In the genomic region with DNA sequence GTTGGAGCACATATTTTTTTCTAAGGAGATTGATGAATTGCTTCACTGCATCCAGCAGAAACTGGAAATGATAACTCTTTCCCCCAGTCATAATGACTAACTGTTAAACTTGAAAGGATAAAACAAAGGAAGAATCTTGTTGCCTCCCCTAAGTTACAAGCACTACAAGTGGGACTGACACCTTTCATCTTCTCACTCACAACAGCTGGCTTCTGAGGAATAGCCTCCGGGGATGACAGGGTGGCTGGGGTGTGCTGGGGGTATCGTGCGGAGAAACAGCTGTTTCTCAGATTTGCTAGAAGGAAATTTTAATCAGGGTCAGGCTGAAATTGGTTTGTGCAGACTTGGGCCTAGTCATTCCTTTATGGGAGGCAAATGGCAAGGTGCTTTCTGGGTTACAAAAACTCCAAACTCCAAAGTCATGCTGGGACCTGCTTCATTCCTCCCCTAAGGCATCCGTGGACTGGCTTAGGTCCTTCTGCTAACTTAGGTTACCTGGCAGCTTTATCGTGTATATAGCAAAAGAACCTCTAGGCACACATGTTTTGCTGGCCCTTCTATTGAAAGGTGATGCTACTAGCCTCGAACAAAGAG, we compare ENCODE assay signal across 18 cellular contexts.
DNase-seq lines count a peak whose midpoint lies in the region; ATAC-seq and TF ChIP-seq lines count a peak whose summit lies in the region.
"Had no signal": no experiment of that assay in that cellular context is flagged by ENCODE, and none has a peak within 500 bp of the region (broad histone marks: within the 10 kb centered on the region; RNA-seq: fewer than 3 reads in every experiment).

No MANE protein-coding gene starts in this region.

- H3K9me3 Mint-ChIP-seq in MCF 10A (ENCODE audit: unreplicated experiment) (no peaks in the 10 kb centered on the region), HFFc6 (no peaks in the 10 kb centered on the region)

- peaks cover 22% of the 10 kb centered on the region for H3K4me1 ChIP-seq in mammary epithelial cell (ENCODE audit: insufficient read depth, low read length)
- no peaks in the 10 kb centered on the region for H3K4me1 ChIP-seq in effector memory CD4-positive, alpha-beta T cell (ENCODE audit: control insufficient read depth, insufficient read depth, low read length, poor library complexity, severe bottlenecking)

- peak; percentile 46 for DNase-seq in mammary epithelial cell
- no peak for DNase-seq in MCF 10A (ENCODE audit: unreplicated experiment)
- peak; percentile 76 for DNase-seq in epithelial cell of esophagus (ENCODE audit: low read depth)
- DNase-seq in left kidney (ENCODE audit: low read depth, low spot score): peak; percentile 23
- DNase-seq in effector memory CD4-positive, alpha-beta T cell: no peak
- no peak for DNase-seq in activated T-cell treated with anti-CD3 and anti-CD28 coated beads for 4 hours
- no peak for DNase-seq in HFFc6
- DNase-seq: C1 segment of cervical spinal cord; Calu3; CD4-positive, alpha-beta T cell; DMS153; DMS79 treated with DMSO at 0.1 percent for 48 hours; EL; GDM1 had no signal

- H3K9me3 ChIP-seq in mammary epithelial cell (replicated peaks; ENCODE audit: insufficient read depth, low read length): no peaks in the 10 kb centered on the region
- no peaks in the 10 kb centered on the region for H3K9me3 ChIP-seq in effector memory CD4-positive, alpha-beta T cell (ENCODE audit: control insufficient read depth, low read length)

- no peaks in the 10 kb centered on the region for H3K36me3 ChIP-seq in mammary epithelial cell (ENCODE audit: insufficient read depth, low read length)
- no peaks in the 10 kb centered on the region for H3K36me3 ChIP-seq in effector memory CD4-positive, alpha-beta T cell (ENCODE audit: control insufficient read depth, insufficient read depth, low read length)

- no peak overlapping the region for H3K27ac ChIP-seq in mammary epithelial cell (ENCODE audit: insufficient read depth, low read depth, low read length)
- H3K27ac ChIP-seq in effector memory CD4-positive, alpha-beta T cell (ENCODE audit: insufficient read depth, low read length, poor library complexity, severe bottlenecking): no peak overlapping the region
- H3K27ac ChIP-seq: HL-60 had no signal

- H4K20me1 ChIP-seq in mammary epithelial cell (ENCODE audit: insufficient read depth, low read length): no peaks in the 10 kb centered on the region

- POLR2A ChIA-PET in MCF 10A (lab: Yijun Ruan, JAX): interaction anchor here (0.5 kb wide), 1 partner anchor 1154 kb away, joined by 3 read pairs; no protein-coding TSS in a partner anchor

- BruUV-seq in mammary epithelial cell (replicated peaks; lab: Mats Ljungman, UMichigan): no TSS peak
- BruUV-seq in MCF 10A (replicated peaks; lab: Mats Ljungman, UMichigan): no TSS peak

- dilution Hi-C loops in mammary epithelial cell (cut with HindIII; ENCODE audit: low sequenced_read_pairs): no loop called here

- no peak overlapping the region for H3K4me2 ChIP-seq in mammary epithelial cell (ENCODE audit: insufficient read depth, low read depth, low read length)

- H2AFZ ChIP-seq in mammary epithelial cell (ENCODE audit: low read depth, low read length): peak overlapping the region; percentile 15

- CTCF ChIA-PET in mammary epithelial cell (lab: Charles Lee; ENCODE audit: low non-redundant PET) (no interaction called here), MCF 10A (lab: Yijun Ruan, JAX) (interaction anchor here (0.6 to 1.5 kb wide), 3 partner anchors 11 to 194 kb away, joined by 3 to 5 read pairs (median 3); no protein-coding TSS in a partner anchor)

- no peak for ATAC-seq in GM19035 (IDR thresholded peaks at IDR 0.05; ENCODE audit: unreplicated experiment)
- ATAC-seq: HCT116 had no signal

- H3K4me1 Mint-ChIP-seq in MCF 10A (ENCODE audit: insufficient read depth, unreplicated experiment) (peaks cover 9% of the 10 kb centered on the region), HFFc6 (ENCODE audit: low read depth) (no peaks in the 10 kb centered on the region)
- H3K4me1 Mint-ChIP-seq: B cell had no signal

- H3K4me3 Mint-ChIP-seq in MCF 10A (ENCODE audit: unreplicated experiment): no peak overlapping the region
- H3K4me3 Mint-ChIP-seq in HFFc6: no peak overlapping the region
- H3K4me3 Mint-ChIP-seq: B cell; CD4-positive, alpha-beta T cell had no signal

- in situ Hi-C loops in mammary epithelial cell (cut with MboI; ENCODE audit: low sequenced_read_pairs in 2 of 2): loop anchor here in 1 of 2 donors (10.0 kb wide), 1 partner anchor 165 kb away; no protein-coding TSS in a partner anchor

- H3K4me3 ChIP-seq in mammary epithelial cell (replicated peaks in 1 of 3; ENCODE audit: insufficient read depth in 1 of 3, low read depth in 2 of 3, low read length in 3 of 3) (no peak overlapping the region), epithelial cell of esophagus (ENCODE audit: low read length) (no peak overlapping the region)
- no peak overlapping the region for H3K4me3 ChIP-seq in effector memory CD4-positive, alpha-beta T cell (ENCODE audit: insufficient read depth, low read depth, low read length, poor library complexity, severe bottlenecking)

- 8% methylated on average over 6 of the region's 6 CpGs for WGBS in mammary epithelial cell (ENCODE audit: low coverage, missing lambda C conversion rate)

- no peaks in the 10 kb centered on the region for H3K79me2 ChIP-seq in mammary epithelial cell (ENCODE audit: insufficient read depth, low read length)

- H3K27me3 Mint-ChIP-seq in MCF 10A (ENCODE audit: insufficient read depth, unreplicated experiment) (no peaks in the 10 kb centered on the region), HFFc6 (ENCODE audit: insufficient read depth) (peaks cover 3% of the 10 kb centered on the region)
- H3K27me3 Mint-ChIP-seq: B cell; CD4-positive, alpha-beta T cell had no signal

- H3K36me3 Mint-ChIP-seq in MCF 10A (ENCODE audit: insufficient read depth, unreplicated experiment) (no peaks in the 10 kb centered on the region), HFFc6 (ENCODE audit: low read depth) (no peaks in the 10 kb centered on the region)

- TF ChIP-seq CTCF in mammary epithelial cell (conservative IDR thresholded peaks at IDR 0.05 in 1 of 2, IDR thresholded peaks at IDR 0.05 in 1 of 2; ENCODE audit: extremely low read depth in 1 of 2, insufficient read depth in 1 of 2, low read depth in 1 of 2, low read length in 2 of 2) (no peak), MCF 10A (IDR thresholded peaks at IDR 0.05; ENCODE audit: unreplicated experiment) (no peak), epithelial cell of esophagus (IDR thresholded peaks at IDR 0.05; ENCODE audit: insufficient read depth, low read depth, low read length, missing control alignments) (no peak), HFFc6 (IDR thresholded peaks at IDR 0.05) (no peak)

- intact Hi-C loops in mammary epithelial cell (cut with micrococcal nuclease) (loop anchor here (5.0 to 10.0 kb wide), 2 partner anchors 107 to 1325 kb away; no protein-coding TSS in a partner anchor), MCF 10A (cut with micrococcal nuclease) (loop anchor here (10.0 kb wide), 1 partner anchor 455 kb away; no protein-coding TSS in a partner anchor)

- no peak overlapping the region for H3K9ac ChIP-seq in mammary epithelial cell (ENCODE audit: insufficient read depth, low read length)

- H3K27ac Mint-ChIP-seq in MCF 10A (ENCODE audit: low read depth, unreplicated experiment) (no peak overlapping the region), HFFc6 (no peak overlapping the region)
- H3K27ac Mint-ChIP-seq: B cell; CD4-positive, alpha-beta T cell had no signal

- H3K27me3 ChIP-seq in mammary epithelial cell (ENCODE audit: insufficient read depth, low read length): no peaks in the 10 kb centered on the region
- no peaks in the 10 kb centered on the region for H3K27me3 ChIP-seq in effector memory CD4-positive, alpha-beta T cell (replicated peaks; ENCODE audit: control insufficient read depth, insufficient read depth, low read length, poor library complexity, severe bottlenecking)

Comparison
In these comparisons a context has a peak if more than half of its experiments do, and no peak if none do; other contexts are left out.
1. DNase-seq: peak in mammary epithelial cell (single experiment), epithelial cell of esophagus (single experiment) and left kidney (single experiment); none in MCF 10A (single experiment), effector memory CD4-positive, alpha-beta T cell (0 of 3), activated T-cell treated with anti-CD3 and anti-CD28 coated beads for 4 hours (single experiment) and HFFc6 (single experiment).